Comparison of ENCODE assay signal across 19 cellular contexts in genomic region chr9:76206821-76207220, GRCh38.
"Had no signal": no experiment of that assay in that cellular context is flagged by ENCODE, and none has a peak within 500 bp of the region (broad histone marks: within the 10 kb centered on the region; RNA-seq: fewer than 3 reads in every experiment).

No MANE protein-coding gene starts in this region.

- ATAC-seq: activated CD4-positive, CD25-positive, alpha-beta regulatory T cell treated with anti-CD3 and anti-CD28 coated beads, Interleukin-2, amount 50 U/mL, for 24 hours; activated CD8-positive, alpha-beta T cell treated with anti-CD3 and anti-CD28 coated beads, Interleukin-2, amount 10 ng/mL, durations not matched to agents 7 days and 5 days; activated naive CD8-positive, alpha-beta T cell treated with anti-CD3 and anti-CD28 coated beads, Interleukin-2, amount 50 U/mL, for 24 hours; sciatic nerve; stimulated activated effector memory CD8-positive, alpha-beta T cell treated with anti-CD3 and anti-CD28 coated beads, Interleukin-12 subunit alpha, Interleukin-12 subunit beta, amount 100 ng/mL, for 72 hours; upper lobe of right lung had no signal

- DNase-seq: activated CD4-positive, alpha-beta T cell treated with anti-CD3 and anti-CD28 coated beads, Interleukin-2, amount 10 ng/mL, durations not matched to agents 7 days and 5 days; activated CD8-positive, alpha-beta T cell treated with anti-CD3 and anti-CD28 coated beads, Interleukin-2, amount 10 ng/mL, durations not matched to agents 7 days and 5 days; activated naive CD4-positive, alpha-beta T cell treated with anti-CD3 and anti-CD28 coated beads for 36 hours; activated naive CD8-positive, alpha-beta T cell treated with anti-CD3 and anti-CD28 coated beads, Interleukin-2, amount 50 U/mL, for 24 hours; activated T-cell treated with anti-CD3 and anti-CD28 coated beads, Interleukin-2, amount 50 U/mL, for 24 hours; anterior cingulate cortex; effector CD4-positive, alpha-beta T cell; esophagus squamous epithelium; left ventricle myocardium inferior; mammary epithelial cell; ovary; stimulated activated CD4-positive, alpha-beta T cell treated with anti-CD3 and anti-CD28 coated beads, Interleukin-4, amount 100 ng/mL, for 24 hours; T1000; upper lobe of right lung had no signal

- H3K27ac ChIP-seq: esophagus squamous epithelium, left ventricle myocardium inferior, ovary, thoracic aorta, upper lobe of right lung had no signal

- H3K27me3 Mint-ChIP-seq: activated CD4-positive, alpha-beta T cell treated with anti-CD3 and anti-CD28 coated beads, Interleukin-2, amount 10 ng/mL, durations not matched to agents 7 days and 5 days; activated naive CD8-positive, alpha-beta T cell treated with anti-CD3 and anti-CD28 coated beads, Interleukin-2, amount 50 U/mL, for 24 hours had no signal

- H3K4me2 ChIP-seq: smooth muscle cell had no signal

- H3K9me3 ChIP-seq: esophagus squamous epithelium, left ventricle myocardium inferior, ovary, thoracic aorta, upper lobe of right lung had no signal

- H3K4me3 Mint-ChIP-seq: activated CD4-positive, alpha-beta T cell treated with anti-CD3 and anti-CD28 coated beads, Interleukin-2, amount 10 ng/mL, durations not matched to agents 7 days and 5 days; activated CD8-positive, alpha-beta T cell treated with anti-CD3 and anti-CD28 coated beads, Interleukin-2, amount 10 ng/mL, durations not matched to agents 7 days and 5 days; activated naive CD4-positive, alpha-beta T cell treated with anti-CD3 and anti-CD28 coated beads for 36 hours; activated naive CD8-positive, alpha-beta T cell treated with anti-CD3 and anti-CD28 coated beads, Interleukin-2, amount 50 U/mL, for 24 hours; activated T-cell treated with anti-CD3 and anti-CD28 coated beads, Interleukin-2, amount 50 U/mL, for 24 hours; stimulated activated effector memory CD8-positive, alpha-beta T cell treated with anti-CD3 and anti-CD28 coated beads, Interleukin-12 subunit alpha, Interleukin-12 subunit beta, amount 100 ng/mL, for 72 hours had no signal

- H3K36me3 Mint-ChIP-seq: stimulated activated effector memory CD8-positive, alpha-beta T cell treated with anti-CD3 and anti-CD28 coated beads, Interleukin-12 subunit alpha, Interleukin-12 subunit beta, amount 100 ng/mL, for 72 hours had no signal

- H3K27ac Mint-ChIP-seq: activated CD4-positive, alpha-beta T cell treated with anti-CD3 and anti-CD28 coated beads, Interleukin-2, amount 10 ng/mL, durations not matched to agents 7 days and 5 days; activated CD8-positive, alpha-beta T cell treated with anti-CD3 and anti-CD28 coated beads, Interleukin-2, amount 10 ng/mL, durations not matched to agents 7 days and 5 days; activated naive CD4-positive, alpha-beta T cell treated with anti-CD3 and anti-CD28 coated beads for 36 hours; activated naive CD8-positive, alpha-beta T cell treated with anti-CD3 and anti-CD28 coated beads, Interleukin-2, amount 50 U/mL, for 24 hours; activated T-cell treated with anti-CD3 and anti-CD28 coated beads, Interleukin-2, amount 50 U/mL, for 24 hours; stimulated activated effector memory CD8-positive, alpha-beta T cell treated with anti-CD3 and anti-CD28 coated beads, Interleukin-12 subunit alpha, Interleukin-12 subunit beta, amount 100 ng/mL, for 72 hours had no signal

- H3K4me1 Mint-ChIP-seq: activated CD4-positive, alpha-beta T cell treated with anti-CD3 and anti-CD28 coated beads, Interleukin-2, amount 10 ng/mL, durations not matched to agents 7 days and 5 days; activated naive CD8-positive, alpha-beta T cell treated with anti-CD3 and anti-CD28 coated beads, Interleukin-2, amount 50 U/mL, for 24 hours; stimulated activated effector memory CD8-positive, alpha-beta T cell treated with anti-CD3 and anti-CD28 coated beads, Interleukin-12 subunit alpha, Interleukin-12 subunit beta, amount 100 ng/mL, for 72 hours had no signal

- H3K4me3 ChIP-seq: esophagus squamous epithelium, left ventricle myocardium inferior, ovary, smooth muscle cell, thoracic aorta, upper lobe of right lung had no signal

- H3K36me3 ChIP-seq: esophagus squamous epithelium, left ventricle myocardium inferior, ovary, thoracic aorta, upper lobe of right lung had no signal

- H3K27me3 ChIP-seq: esophagus squamous epithelium, ovary, upper lobe of right lung had no signal

- H3K4me1 ChIP-seq: esophagus squamous epithelium, left ventricle myocardium inferior had no signal

- H3K9me3 Mint-ChIP-seq: activated CD4-positive, alpha-beta T cell treated with anti-CD3 and anti-CD28 coated beads, Interleukin-2, amount 10 ng/mL, durations not matched to agents 7 days and 5 days; activated naive CD4-positive, alpha-beta T cell treated with anti-CD3 and anti-CD28 coated beads for 36 hours; activated naive CD8-positive, alpha-beta T cell treated with anti-CD3 and anti-CD28 coated beads, Interleukin-2, amount 50 U/mL, for 24 hours; activated T-cell treated with anti-CD3 and anti-CD28 coated beads, Interleukin-2, amount 50 U/mL, for 24 hours; stimulated activated effector memory CD8-positive, alpha-beta T cell treated with anti-CD3 and anti-CD28 coated beads, Interleukin-12 subunit alpha, Interleukin-12 subunit beta, amount 100 ng/mL, for 72 hours had no signal
